21 cellular contexts compared by ENCODE assay signal in genomic region chr3:147924755-147925154, GRCh38.
DNase-seq lines count a peak whose midpoint lies in the region; ATAC-seq, FAIRE-seq and TF ChIP-seq lines count a peak whose summit lies in the region.
"Had no signal": no experiment of that assay in that cellular context is flagged by ENCODE, and none has a peak within 500 bp of the region (broad histone marks: within the 10 kb centered on the region; RNA-seq: fewer than 3 reads in every experiment).

No MANE protein-coding gene starts in this region.

- no peaks in the 10 kb centered on the region for H3K36me3 ChIP-seq in left ventricle myocardium inferior
- H3K36me3 ChIP-seq in bronchial epithelial cell (ENCODE audit: control insufficient read depth, insufficient read depth, low read length) = no peaks in the 10 kb centered on the region
- H3K36me3 ChIP-seq in left lung = no peaks in the 10 kb centered on the region
- H3K36me3 ChIP-seq: MG63 had no signal

- H3K27ac ChIP-seq in left ventricle myocardium inferior (replicated peaks) = no peak overlapping the region
- no peak overlapping the region for H3K27ac ChIP-seq in left lung
- H3K27ac ChIP-seq: C4-2B had no signal

- intact Hi-C loops in Right ventricle myocardium superior (cut with DNase I) (no loop called here), left ventricle myocardium inferior (cut with micrococcal nuclease) (no loop called here), left lung (cut with DNase I) (no loop called here)

- H3K4me1 ChIP-seq in left ventricle myocardium inferior = no peaks in the 10 kb centered on the region
- no peaks in the 10 kb centered on the region for H3K4me1 ChIP-seq in left lung

- peak; percentile 41 for ATAC-seq in Right ventricle myocardium superior (ENCODE audit: poor library complexity)
- ATAC-seq in left lung = peak; percentile 47
- ATAC-seq: PC-3 had no signal

- no peak for DNase-seq in Right ventricle myocardium superior
- DNase-seq in left ventricle myocardium inferior = no peak
- DNase-seq in bronchial epithelial cell (ENCODE audit: low read depth) = peak; percentile 7
- no peak for DNase-seq in left lung
- DNase-seq in ureter (ENCODE audit: low spot score) = no peak
- no peak for DNase-seq in cerebellar cortex (ENCODE audit: low spot score)
- DNase-seq in activated naive CD4-positive, alpha-beta T cell treated with Interleukin-2 at 50 U/mL for 16 hours = no peak
- DNase-seq: Calu3; CD8-positive, alpha-beta memory T cell; GDM1; H7; Karpas-422; MG63; NCI-H1417 treated with DMSO at 0.1 percent for 48 hours; NCI-H187; NCI-H446; NCI-H526; PC-3; SHP77 treated with DMSO at 0.1 percent for 48 hours; SK-N-SH had no signal

- H3K27me3 ChIP-seq in left ventricle myocardium inferior (ENCODE audit: low read depth) (no peaks in the 10 kb centered on the region), bronchial epithelial cell (ENCODE audit: control insufficient read depth, insufficient read depth, low read length) (no peaks in the 10 kb centered on the region), left lung (no peaks in the 10 kb centered on the region)
- H3K27me3 ChIP-seq: MG63 had no signal

- no peak for FAIRE-seq in bronchial epithelial cell (lab: Jason Lieb, UNC)

- H3K4me3 ChIP-seq in left ventricle myocardium inferior (no peak overlapping the region), bronchial epithelial cell (ENCODE audit: low read depth, low read length) (no peak overlapping the region), left lung (no peak overlapping the region)
- H3K4me3 ChIP-seq: MG63 had no signal

- TF ChIP-seq CTCF in left ventricle myocardium inferior (IDR thresholded peaks at IDR 0.05; ENCODE audit: borderline replicate concordance) (no peak), bronchial epithelial cell (IDR thresholded peaks at IDR 0.05; ENCODE audit: insufficient read depth, low read length, severe bottlenecking) (no peak), left lung (IDR thresholded peaks at IDR 0.05) (no peak)

- H3K9me3 ChIP-seq in left ventricle myocardium inferior (replicated peaks) (no peaks in the 10 kb centered on the region), left lung (no peaks in the 10 kb centered on the region)
- H3K9me3 ChIP-seq: MG63, SK-N-SH had no signal
